Comparison of ENCODE assay signal across 21 cellular contexts in genomic region chr5:96527826-96528225, GRCh38.
DNase-seq lines count a peak whose midpoint lies in the region; ATAC-seq, FAIRE-seq and TF ChIP-seq lines count a peak whose summit lies in the region.
"Had no signal": no experiment of that assay in that cellular context is flagged by ENCODE, and none has a peak within 500 bp of the region (broad histone marks: within the 10 kb centered on the region; RNA-seq: fewer than 3 reads in every experiment).

No MANE protein-coding gene starts in this region.

- intact Hi-C loops in endothelial cell of umbilical vein (cut with micrococcal nuclease), result loop anchor here (2.0 kb wide), 1 partner anchor 39 kb away; no protein-coding TSS in a partner anchor
- intact Hi-C loops in tibial artery (cut with DNase I; ENCODE audit: low total_unique reads), result no loop called here

- H3K27ac ChIP-seq in A549, result peak overlapping the region; percentile 55 to 71; a peak in 5 of 6 replicates
- H3K27ac ChIP-seq in VCaP, result peak overlapping the region; percentile 53; the same call in 1 of the 2 replicates
- no peak overlapping the region for H3K27ac ChIP-seq in endothelial cell of umbilical vein (ENCODE audit: insufficient read depth, low read depth, low read length)
- H3K27ac ChIP-seq in tibial artery, result no peak overlapping the region
- H3K27ac ChIP-seq: 22Rv1, BLaER1 had no signal

- 91% methylated on average over 1 of the region's 1 CpG for WGBS in A549 (ENCODE audit: missing lambda C conversion rate)

- POLR2A ChIA-PET in A549 (lab: Yijun Ruan, JAX) (no interaction called here), endothelial cell of umbilical vein (lab: Charles Lee) (no interaction called here)

- H3K27me3 ChIP-seq in endothelial cell of umbilical vein (ENCODE audit: control insufficient read depth in 2 of 2, insufficient read depth in 2 of 2, low read length in 2 of 2) (no peaks in the 10 kb centered on the region), tibial artery (no peaks in the 10 kb centered on the region)
- H3K27me3 ChIP-seq: BE2C, BLaER1 had no signal

- H3K4me2 ChIP-seq in A549, result no peak overlapping the region
- H3K4me2 ChIP-seq in endothelial cell of umbilical vein (ENCODE audit: insufficient read depth, low read length), result no peak overlapping the region
- H3K4me2 ChIP-seq: BLaER1 had no signal

- no peak for TF ChIP-seq POLR2A in A549 (IDR thresholded peaks at IDR 0.05; ENCODE audit: low read length)
- no peak for TF ChIP-seq POLR2A in endothelial cell of umbilical vein (IDR thresholded peaks at IDR 0.05; ENCODE audit: low read depth, low read length)

- H3K9me3 ChIP-seq in A549, result no peaks in the 10 kb centered on the region
- no peaks in the 10 kb centered on the region for H3K9me3 ChIP-seq in endothelial cell of umbilical vein (replicated peaks; ENCODE audit: control insufficient read depth, insufficient read depth, low read length)
- H3K9me3 ChIP-seq in tibial artery, result no peaks in the 10 kb centered on the region
- H3K9me3 ChIP-seq: BE2C, BLaER1, Caco-2 had no signal

- CTCF ChIA-PET in A549 (lab: Yijun Ruan, JAX), result interaction anchor here (0.6 kb wide), 1 partner anchor 74 kb away, joined by 3 read pairs; no protein-coding TSS in a partner anchor
- CTCF ChIA-PET in endothelial cell of umbilical vein (lab: Charles Lee), result interaction anchor here (1.2 to 1.7 kb wide), 4 partner anchors 10 to 183 kb away, joined by 3 to 7 read pairs (median 5); no protein-coding TSS in a partner anchor

- TF ChIP-seq CTCF in A549 (IDR thresholded peaks at IDR 0.05) (no peak), VCaP (conservative IDR thresholded peaks at IDR 0.05) (no peak), endothelial cell of umbilical vein (IDR thresholded peaks at IDR 0.05; ENCODE audit: extremely low read depth in 1 of 2, insufficient read depth in 1 of 2, low read depth in 1 of 2, low read length in 2 of 2) (no peak), omental fat pad (IDR thresholded peaks at IDR 0.05) (no peak), tibial artery (IDR thresholded peaks at IDR 0.05) (no peak)

- no peak for TF ChIP-seq RAD21 in A549 (conservative IDR thresholded peaks at IDR 0.05 in 1 of 2, IDR thresholded peaks at IDR 0.05 in 1 of 2)

- TF ChIP-seq EP300 in A549 (IDR thresholded peaks at IDR 0.05), result no peak

- peaks cover 17% of the 10 kb centered on the region for H3K4me1 ChIP-seq in A549
- peaks cover 19% of the 10 kb centered on the region for H3K4me1 ChIP-seq in endothelial cell of umbilical vein (ENCODE audit: control insufficient read depth, extremely low read depth, insufficient read depth, low read length)
- no peaks in the 10 kb centered on the region for H3K4me1 ChIP-seq in tibial artery
- H3K4me1 ChIP-seq: BLaER1, Caco-2 had no signal

- no peaks in the 10 kb centered on the region for H3K79me2 ChIP-seq in endothelial cell of umbilical vein (ENCODE audit: control insufficient read depth, insufficient read depth, low read length)

- H3K36me3 ChIP-seq in endothelial cell of umbilical vein (ENCODE audit: control insufficient read depth in 2 of 2, extremely low read depth in 1 of 2, insufficient read depth in 2 of 2, low read length in 2 of 2) (no peaks in the 10 kb centered on the region), tibial artery (no peaks in the 10 kb centered on the region)
- H3K36me3 ChIP-seq: BE2C, BLaER1 had no signal

- no peak for ATAC-seq in A549
- ATAC-seq in omental fat pad (ENCODE audit: low FRiP score), result no peak

- no TSS peak for BruUV-seq in endothelial cell of umbilical vein (replicated peaks; lab: Mats Ljungman, UMichigan)

- no peak overlapping the region for H2AFZ ChIP-seq in endothelial cell of umbilical vein (ENCODE audit: low read depth, low read length)

- no peak for FAIRE-seq in A549 (lab: Jason Lieb, UNC)
- no peak for FAIRE-seq in endothelial cell of umbilical vein (lab: Jason Lieb, UNC)
- FAIRE-seq: D721Med, G401.6, GM12891, GM19239 had no signal

- dilution Hi-C loops in endothelial cell of umbilical vein (cut with MboI; ENCODE audit: extremely low pct_ligation_motif_present, low sequenced_read_pairs), result no loop called here

- H3K4me3 ChIP-seq in A549 (no peak overlapping the region), endothelial cell of umbilical vein (replicated peaks in 1 of 3; ENCODE audit: insufficient read depth in 1 of 3, low read depth in 1 of 3, low read length in 3 of 3) (no peak overlapping the region), tibial artery (no peak overlapping the region)
- H3K4me3 ChIP-seq: BLaER1 had no signal

- DNase-seq in A549 (ENCODE audit: low read depth in 1 of 2, low spot score in 1 of 2) (no peak), endothelial cell of umbilical vein (ENCODE audit: low read depth, low spot score) (peak; percentile 57), omental fat pad (ENCODE audit: low spot score) (no peak), tibial artery (no peak)
- DNase-seq in central memory CD4-positive, alpha-beta T cell, result no peak
- DNase-seq: ACHN; BE2C; C1 segment of cervical spinal cord; Caco-2; Calu3; CD4-positive, alpha-beta memory T cell; CD8-positive, alpha-beta memory T cell; DMS79 treated with DMSO at 0.1 percent for 48 hours; GF-D8 had no signal

- no peak overlapping the region for H3K9ac ChIP-seq in endothelial cell of umbilical vein (replicated peaks; ENCODE audit: extremely low read depth, insufficient read depth, low read length)
- H3K9ac ChIP-seq: BLaER1 had no signal

- H4K20me1 ChIP-seq in endothelial cell of umbilical vein (replicated peaks; ENCODE audit: control insufficient read depth, extremely low read depth, insufficient read depth, low read length), result no peaks in the 10 kb centered on the region
- H4K20me1 ChIP-seq: BLaER1 had no signal

- no peaks in the 10 kb centered on the region for H3K9me1 ChIP-seq in endothelial cell of umbilical vein (replicated peaks; ENCODE audit: control insufficient read depth, extremely low read depth, insufficient read depth, low read length)

TF ChIP-seq in A549, 52 proteins besides CTCF, POLR2A, EP300 and RAD21 (continues in another document):
- TF ChIP-seq BHLHE40 (IDR thresholded peaks at IDR 0.05; ENCODE audit: low read depth, low read length), result no peak
- no peak for TF ChIP-seq JUNB (IDR thresholded peaks at IDR 0.05)
- no peak for TF ChIP-seq TP53 (CRISPR knock-in tag; IDR thresholded peaks at IDR 0.05)
- no peak for TF ChIP-seq RARB (CRISPR knock-in tag; IDR thresholded peaks at IDR 0.05)
- no peak for TF ChIP-seq REST (IDR thresholded peaks at IDR 0.05)
- no peak for TF ChIP-seq GATA3 (IDR thresholded peaks at IDR 0.05; ENCODE audit: borderline replicate concordance)

TF ChIP-seq in endothelial cell of umbilical vein, 7 proteins besides CTCF, POLR2A, EP300 and RAD21:
- TF ChIP-seq MAX (IDR thresholded peaks at IDR 0.05; ENCODE audit: insufficient read depth, insufficient read length) (no peak), GATA2 (IDR thresholded peaks at IDR 0.05; ENCODE audit: insufficient read depth, insufficient read length, low read depth, low read length) (no peak), JUN (IDR thresholded peaks at IDR 0.05; ENCODE audit: borderline replicate concordance, insufficient read depth, insufficient read length, low read depth) (no peak), MYC (IDR thresholded peaks at IDR 0.05; ENCODE audit: low read depth, low read length) (no peak), FOS (IDR thresholded peaks at IDR 0.05; ENCODE audit: borderline replicate concordance, insufficient read depth, low read length) (no peak), EZH2 (IDR thresholded peaks at IDR 0.05; ENCODE audit: borderline replicate concordance, low read depth, low read length, severe bottlenecking) (no peak), POLR2AphosphoS5 (IDR thresholded peaks at IDR 0.05; ENCODE audit: insufficient read depth, low read depth, low read length) (no peak)

Comparison
In these comparisons a context has a peak if more than half of its experiments do, and no peak if none do; other contexts are left out.
1. H3K27ac ChIP-seq: peak in A549 (2 of 2) and VCaP (single experiment); none in endothelial cell of umbilical vein (single experiment) and tibial artery (0 of 2).